Comparison of ENCODE assay signal across 11 cellular contexts in genomic region chr4:1204286-1204827, GRCh38. TPM values are rescaled to one million over a fixed set of nuclear protein-coding genes. Genes with fewer than 3 reads are reported as not detected.
DNase-seq lines count a peak whose midpoint lies in the region; ATAC-seq lines count a peak whose summit lies in the region.
"Had no signal": no experiment of that assay in that cellular context is flagged by ENCODE, and none has a peak within 500 bp of the region (broad histone marks: within the 10 kb centered on the region; RNA-seq: fewer than 3 reads in every experiment).

No MANE protein-coding gene starts in this region.

- H3K4me1 Mint-ChIP-seq in activated CD4-positive, alpha-beta T cell treated with anti-CD3 and anti-CD28 coated beads for 36 hours, result peaks cover 40% of the 10 kb centered on the region
- H3K4me1 Mint-ChIP-seq in T-helper 17 cell, result peaks cover 33% of the 10 kb centered on the region
- H3K4me1 Mint-ChIP-seq in stimulated activated effector memory CD8-positive, alpha-beta T cell treated with anti-CD3 and anti-CD28 coated beads, Interleukin-12 subunit alpha, Interleukin-12 subunit beta, amount 100 ng/mL, for 72 hours, result peaks cover 62% of the 10 kb centered on the region

- POLR2A ChIA-PET in activated CD4-positive, alpha-beta T cell treated with anti-CD3 and anti-CD28 coated beads for 36 hours (lab: Charles Lee), result no interaction called here

- H3K4me3 Mint-ChIP-seq in activated CD4-positive, alpha-beta T cell treated with anti-CD3 and anti-CD28 coated beads for 36 hours, result no peak overlapping the region
- H3K4me3 Mint-ChIP-seq in T-helper 17 cell, result peak overlapping the region; percentile 31
- H3K4me3 Mint-ChIP-seq in stimulated activated effector memory CD8-positive, alpha-beta T cell treated with anti-CD3 and anti-CD28 coated beads, Interleukin-12 subunit alpha, Interleukin-12 subunit beta, amount 100 ng/mL, for 72 hours, result peak overlapping the region; percentile 72

- intact Hi-C loops in activated CD4-positive, alpha-beta T cell treated with anti-CD3 and anti-CD28 coated beads for 36 hours (cut with DNase I, micrococcal nuclease), result loop anchor here (5.0 kb wide), 4 partner anchors 37 to 508 kb away; partner anchors contain the start of genes SLBP (in 1 of the 2) and UVSSA (in 1 of the 2)

- peak; percentile 7 for DNase-seq in activated CD4-positive, alpha-beta T cell treated with anti-CD3 and anti-CD28 coated beads for 36 hours
- DNase-seq in activated CD4-positive, alpha-beta T cell treated with anti-CD3 and anti-CD28 coated beads for 4 hours, result no peak
- no peak for DNase-seq in T-helper 17 cell
- DNase-seq in left lobe of liver (ENCODE audit: low spot score), result peak; percentile 67
- DNase-seq in stimulated activated effector memory CD8-positive, alpha-beta T cell treated with anti-CD3 and anti-CD28 coated beads, Interleukin-12 subunit alpha, Interleukin-12 subunit beta, amount 100 ng/mL, for 72 hours (ENCODE audit: low spot score in 2 of 2), result no peak
- no peak for DNase-seq in NCI-H69 (lab: John Stamatoyannopoulos, UW)
- DNase-seq in NCI-H345 treated with DMSO at 0.1 percent for 48 hours (lab: John Stamatoyannopoulos, UW; ENCODE audit: unreplicated experiment), result no peak
- DNase-seq: NCI-H226; stimulated activated CD4-positive, alpha-beta T cell treated with anti-CD3 and anti-CD28 coated beads, Interleukin-2, amount 100 ng/mL, for 48 hours had no signal

- no peaks in the 10 kb centered on the region for H3K9me3 ChIP-seq in T-helper 17 cell (ENCODE audit: control insufficient read depth, low read length, poor library complexity, severe bottlenecking)
- H3K9me3 ChIP-seq: pancreas had no signal

- no peaks in the 10 kb centered on the region for H3K9me3 Mint-ChIP-seq in activated CD4-positive, alpha-beta T cell treated with anti-CD3 and anti-CD28 coated beads for 36 hours (ENCODE audit: low read depth)
- no peaks in the 10 kb centered on the region for H3K9me3 Mint-ChIP-seq in stimulated activated effector memory CD8-positive, alpha-beta T cell treated with anti-CD3 and anti-CD28 coated beads, Interleukin-12 subunit alpha, Interleukin-12 subunit beta, amount 100 ng/mL, for 72 hours

- no peak for ATAC-seq in activated CD4-positive, alpha-beta T cell treated with anti-CD3 and anti-CD28 coated beads for 36 hours
- ATAC-seq in T-helper 17 cell (no peak), left lobe of liver (peak; percentile 30), GM18870 (IDR thresholded peaks at IDR 0.05; ENCODE audit: unreplicated experiment) (no peak)
- no peak for ATAC-seq in stimulated activated effector memory CD8-positive, alpha-beta T cell treated with anti-CD3 and anti-CD28 coated beads, Interleukin-12 subunit alpha, Interleukin-12 subunit beta, amount 100 ng/mL, for 72 hours
- ATAC-seq: pancreas had no signal

- no peak overlapping the region for H3K27ac Mint-ChIP-seq in activated CD4-positive, alpha-beta T cell treated with anti-CD3 and anti-CD28 coated beads for 36 hours
- peak overlapping the region; percentile 83 for H3K27ac Mint-ChIP-seq in T-helper 17 cell
- H3K27ac Mint-ChIP-seq in stimulated activated effector memory CD8-positive, alpha-beta T cell treated with anti-CD3 and anti-CD28 coated beads, Interleukin-12 subunit alpha, Interleukin-12 subunit beta, amount 100 ng/mL, for 72 hours, result peak overlapping the region; percentile 77

- no peaks in the 10 kb centered on the region for H3K36me3 Mint-ChIP-seq in activated CD4-positive, alpha-beta T cell treated with anti-CD3 and anti-CD28 coated beads for 36 hours (ENCODE audit: low read depth)
- no peaks in the 10 kb centered on the region for H3K36me3 Mint-ChIP-seq in T-helper 17 cell (ENCODE audit: low read depth)
- H3K36me3 Mint-ChIP-seq in stimulated activated effector memory CD8-positive, alpha-beta T cell treated with anti-CD3 and anti-CD28 coated beads, Interleukin-12 subunit alpha, Interleukin-12 subunit beta, amount 100 ng/mL, for 72 hours, result peaks cover 22% of the 10 kb centered on the region

- CTCF ChIA-PET in activated CD4-positive, alpha-beta T cell treated with anti-CD3 and anti-CD28 coated beads for 36 hours (lab: Charles Lee), result interaction anchor here (1.0 to 3.1 kb wide), 3 partner anchors 37 to 148 kb away, joined by 5 to 23 read pairs (median 8); no protein-coding TSS in a partner anchor

- no peaks in the 10 kb centered on the region for H3K27me3 Mint-ChIP-seq in activated CD4-positive, alpha-beta T cell treated with anti-CD3 and anti-CD28 coated beads for 36 hours
- no peaks in the 10 kb centered on the region for H3K27me3 Mint-ChIP-seq in T-helper 17 cell

RNA-seq across cellular contexts. Expression of gene SPON2, which starts 32.0 kb away (rescaled TPM):
- 1 to 10 TPM; 7.5 to 8.5 TPM for total RNA-seq in activated CD4-positive, alpha-beta T cell treated with anti-CD3 and anti-CD28 coated beads for 36 hours
- total RNA-seq in T-helper 17 cell (1 to 10 TPM; 5.2 to 7.4 TPM), left lobe of liver (54.3 TPM)

RNA-seq across cellular contexts. Expression of gene CTBP1, which starts 44.6 kb away (rescaled TPM):
- 100 to 1,000 TPM; 152 to 177 TPM for total RNA-seq in activated CD4-positive, alpha-beta T cell treated with anti-CD3 and anti-CD28 coated beads for 36 hours
- total RNA-seq in T-helper 17 cell (100 to 1,000 TPM; 164 to 184 TPM), left lobe of liver (97.0 TPM)

Comparison
In these comparisons a context has a peak if more than half of its experiments do, and no peak if none do; other contexts are left out.
1. DNase-seq: peak in activated CD4-positive, alpha-beta T cell treated with anti-CD3 and anti-CD28 coated beads for 36 hours (single experiment) and left lobe of liver (single experiment); none in activated CD4-positive, alpha-beta T cell treated with anti-CD3 and anti-CD28 coated beads for 4 hours (0 of 2), T-helper 17 cell (0 of 3), stimulated activated effector memory CD8-positive, alpha-beta T cell treated with anti-CD3 and anti-CD28 coated beads, Interleukin-12 subunit alpha, Interleukin-12 subunit beta, amount 100 ng/mL, for 72 hours (0 of 2), NCI-H69 (single experiment) and NCI-H345 treated with DMSO at 0.1 percent for 48 hours (single experiment).